ENCODE assay signal across 8 cellular contexts in the genomic region with DNA sequence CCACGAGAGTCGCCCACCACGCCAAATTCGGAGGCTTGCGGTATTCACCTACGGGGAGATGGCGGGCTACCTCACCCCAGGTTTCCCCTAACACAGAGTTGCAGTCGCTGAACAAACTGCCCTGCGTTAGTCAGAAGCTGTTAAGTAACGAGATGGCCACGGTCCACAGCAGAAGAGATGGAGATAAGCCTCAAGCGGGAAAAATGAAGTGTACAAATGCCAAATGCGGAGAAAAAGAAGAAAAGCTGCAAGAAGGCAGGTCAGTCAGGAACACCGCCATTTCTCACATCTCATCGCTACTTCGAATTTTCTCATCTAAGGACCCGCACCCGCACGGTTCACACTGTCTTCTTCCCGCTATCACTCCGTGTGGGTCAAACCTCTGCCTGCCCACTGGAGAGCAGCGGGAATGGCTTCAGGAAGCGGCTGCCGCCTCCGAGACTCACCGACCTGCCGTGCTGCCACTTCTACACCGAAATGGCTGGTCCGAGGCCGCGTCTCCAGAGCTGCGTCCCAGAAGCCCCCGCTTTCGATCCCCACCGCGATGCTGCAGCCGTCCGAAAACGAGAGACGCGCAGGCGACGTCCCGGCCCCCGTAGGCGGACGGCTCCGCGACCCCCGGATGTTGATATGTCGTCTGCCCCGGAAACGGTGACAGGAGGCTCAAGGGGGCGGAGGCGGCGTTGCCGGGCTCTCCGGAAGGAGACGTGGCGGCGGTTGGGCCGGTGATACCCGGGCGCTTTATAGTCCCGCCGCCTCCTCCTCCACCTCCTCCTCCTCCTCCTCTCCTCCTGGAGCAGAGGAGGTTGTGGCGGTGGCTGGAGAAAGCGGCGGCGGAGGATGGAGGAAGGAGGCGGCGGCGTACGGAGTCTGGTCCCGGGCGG. TPM values are rescaled to one million over a fixed set of nuclear protein-coding genes. Genes with fewer than 3 reads are reported as not detected.
DNase-seq lines count a peak whose midpoint lies in the region; ATAC-seq and TF ChIP-seq lines count a peak whose summit lies in the region.

A gene with protein sequence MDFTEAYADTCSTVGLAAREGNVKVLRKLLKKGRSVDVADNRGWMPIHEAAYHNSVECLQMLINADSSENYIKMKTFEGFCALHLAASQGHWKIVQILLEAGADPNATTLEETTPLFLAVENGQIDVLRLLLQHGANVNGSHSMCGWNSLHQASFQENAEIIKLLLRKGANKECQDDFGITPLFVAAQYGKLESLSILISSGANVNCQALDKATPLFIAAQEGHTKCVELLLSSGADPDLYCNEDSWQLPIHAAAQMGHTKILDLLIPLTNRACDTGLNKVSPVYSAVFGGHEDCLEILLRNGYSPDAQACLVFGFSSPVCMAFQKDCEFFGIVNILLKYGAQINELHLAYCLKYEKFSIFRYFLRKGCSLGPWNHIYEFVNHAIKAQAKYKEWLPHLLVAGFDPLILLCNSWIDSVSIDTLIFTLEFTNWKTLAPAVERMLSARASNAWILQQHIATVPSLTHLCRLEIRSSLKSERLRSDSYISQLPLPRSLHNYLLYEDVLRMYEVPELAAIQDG (minus strand): TSS at position 583 of the 884 bp plus-strand sequence. CDS start 21,381 bp downstream, outside the sequence.
A gene with protein sequence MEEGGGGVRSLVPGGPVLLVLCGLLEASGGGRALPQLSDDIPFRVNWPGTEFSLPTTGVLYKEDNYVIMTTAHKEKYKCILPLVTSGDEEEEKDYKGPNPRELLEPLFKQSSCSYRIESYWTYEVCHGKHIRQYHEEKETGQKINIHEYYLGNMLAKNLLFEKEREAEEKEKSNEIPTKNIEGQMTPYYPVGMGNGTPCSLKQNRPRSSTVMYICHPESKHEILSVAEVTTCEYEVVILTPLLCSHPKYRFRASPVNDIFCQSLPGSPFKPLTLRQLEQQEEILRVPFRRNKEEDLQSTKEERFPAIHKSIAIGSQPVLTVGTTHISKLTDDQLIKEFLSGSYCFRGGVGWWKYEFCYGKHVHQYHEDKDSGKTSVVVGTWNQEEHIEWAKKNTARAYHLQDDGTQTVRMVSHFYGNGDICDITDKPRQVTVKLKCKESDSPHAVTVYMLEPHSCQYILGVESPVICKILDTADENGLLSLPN (plus strand): TSS at position 674 of the 884 bp plus-strand sequence. CDS start 167 bp downstream, at position 841.

- TF ChIP-seq CTCF in uterus (IDR thresholded peaks at IDR 0.05): peak in 2 of 4 experiments; percentile 26 to 30

- no peaks in the 10 kb centered on the region for H3K36me3 ChIP-seq in uterus

- DNase-seq in NCI-H187 treated with DMSO at 0.1 percent for 48 hours (lab: John Stamatoyannopoulos, UW): peak; percentile 56
- DNase-seq in anterior cingulate cortex (lab: John Stamatoyannopoulos, UW): peak; percentile 61 to 95 (median 87)
- peak; percentile 91 to 96 (median 96) for DNase-seq in right cardiac atrium
- DNase-seq in putamen (ENCODE audit: low spot score): peak; percentile 88
- DNase-seq in uterus: peak; percentile 83

- no peaks in the 10 kb centered on the region for H3K9me3 ChIP-seq in right cardiac atrium (ENCODE audit: control insufficient read depth, low read length)
- H3K9me3 ChIP-seq in uterus: no peaks in the 10 kb centered on the region

- under 1% methylated on average over 76 of the region's 76 CpGs for WGBS in right cardiac atrium

- H3K27me3 ChIP-seq in right cardiac atrium (ENCODE audit: control insufficient read depth, insufficient read depth) (no peaks in the 10 kb centered on the region), uterus (no peaks in the 10 kb centered on the region)

- peaks cover 1% of the 10 kb centered on the region for H3K4me1 ChIP-seq in right cardiac atrium (ENCODE audit: control insufficient read depth, insufficient read depth, low read length)
- H3K4me1 ChIP-seq in uterus: peaks cover 8 to 18% of the 10 kb centered on the region in 2 donors

- intact Hi-C loops in T-helper 2 cell treated with Interferon-gamma antibody and Interleukin-4, amounts not matched to agents 100 ng/mL and 5 ng/mL, for 36 hours (cut with micrococcal nuclease): loop anchor here (1.0 to 2.0 kb wide), 6 partner anchors 19 to 1830 kb away; a partner anchor contains a TSS
- intact Hi-C loops in right cardiac atrium (cut with DNase I): no loop called here
- intact Hi-C loops in uterus (cut with DNase I; ENCODE audit: low total_unique reads): no loop called here

- TF ChIP-seq POLR2A in uterus (IDR thresholded peaks at IDR 0.05): peak; percentile 42 to 52

- H3K27ac ChIP-seq in right cardiac atrium (ENCODE audit: low read length): peak within 1 kb of the TSS; percentile 85
- peak within 1 kb of the TSS; percentile 67 to 76 for H3K27ac ChIP-seq in uterus

- ATAC-seq in GM18502 (IDR thresholded peaks at IDR 0.05; ENCODE audit: poor library complexity, unreplicated experiment): peak; percentile 95
- ATAC-seq in HG02938 (IDR thresholded peaks at IDR 0.05; ENCODE audit: unreplicated experiment): peak; percentile 91
- ATAC-seq in right cardiac atrium: peak; percentile 98

- H3K4me3 ChIP-seq in right cardiac atrium (ENCODE audit: low read length) (peak within 1 kb of the TSS; percentile 91), uterus (peak within 1 kb of the TSS; percentile 67 to 87)

RNA-seq across cellular contexts. Expression of the first gene that starts in this region (rescaled TPM):
- total RNA-seq in T-helper 2 cell treated with Interferon-gamma antibody and Interleukin-4, amounts not matched to agents 100 ng/mL and 5 ng/mL, for 36 hours: 23.5 and 24.0 TPM in 2 replicates
- total RNA-seq in right cardiac atrium (10 to 100 TPM; 10.0 to 18.0 (median 15.7) TPM), uterus (10 to 100 TPM in 2 of 4 donors, 1 to 10 TPM in 2; 5.4 to 68.8 (median 16.8) TPM)
- 8.2 TPM for polyA plus RNA-seq in right cardiac atrium

RNA-seq across cellular contexts. Expression of the second gene that starts in this region (rescaled TPM):
- 28.1 and 30.1 TPM in 2 replicates for total RNA-seq in T-helper 2 cell treated with Interferon-gamma antibody and Interleukin-4, amounts not matched to agents 100 ng/mL and 5 ng/mL, for 36 hours
- total RNA-seq in right cardiac atrium (10 to 100 TPM; 39.7 to 45.8 (median 40.5) TPM), uterus (100 to 1,000 TPM in 2 of 4 donors, 10 to 100 TPM in 2; 30.2 to 125 (median 74.6) TPM)
- polyA plus RNA-seq in right cardiac atrium: 29.1 TPM

Comparison
In these comparisons a context has a peak if more than half of its experiments do, and no peak if none do; other contexts are left out.
1. Peak in every context shown above with its lines: DNase-seq, ATAC-seq, H3K4me3 ChIP-seq and H3K27ac ChIP-seq.